18 cellular contexts compared by ENCODE assay signal in the genomic region with DNA sequence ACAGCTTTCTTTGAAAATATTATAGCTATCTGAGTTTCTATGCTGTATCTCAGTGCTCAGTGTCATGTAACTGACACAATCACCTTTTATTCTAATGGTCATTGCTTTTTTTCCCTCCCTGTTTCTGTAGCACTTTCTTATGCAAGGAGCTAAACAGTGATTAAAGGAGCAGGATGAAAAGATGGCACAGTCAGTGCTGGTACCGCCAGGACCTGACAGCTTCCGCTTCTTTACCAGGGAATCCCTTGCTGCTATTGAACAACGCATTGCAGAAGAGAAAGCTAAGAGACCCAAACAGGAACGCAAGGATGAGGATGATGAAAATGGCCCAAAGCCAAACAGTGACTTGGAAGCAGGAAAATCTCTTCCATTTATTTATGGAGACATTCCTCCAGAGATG. TPM values are rescaled to one million over a fixed set of nuclear protein-coding genes. Genes with fewer than 3 reads are reported as not detected.
DNase-seq lines count a peak whose midpoint lies in the region; ATAC-seq and TF ChIP-seq lines count a peak whose summit lies in the region.
"Had no signal": no experiment of that assay in that cellular context is flagged by ENCODE, and none has a peak within 500 bp of the region (broad histone marks: within the 10 kb centered on the region; RNA-seq: fewer than 3 reads in every experiment).

No MANE protein-coding gene starts in this region.

- peak overlapping the region; percentile 91 for H3K4me2 ChIP-seq in SK-N-SH
- H3K4me2 ChIP-seq: A549; BLaER1 treated with 17β-estradiol and CSF1 and Interleukin-3, amounts not matched to agents 10 nM and 100 nM had no signal

- TF ChIP-seq CTCF in SK-N-SH (IDR thresholded peaks at IDR 0.05): no peak

- no peak for ATAC-seq in SK-N-SH treated with all-trans-retinoic acid at 6 μM for 48 hours
- no peak for ATAC-seq in HG03521 (IDR thresholded peaks at IDR 0.05; ENCODE audit: unreplicated experiment)
- ATAC-seq: A549; CD8-positive, alpha-beta T cell; HepG2 had no signal

- no peaks in the 10 kb centered on the region for H3K9me2 ChIP-seq in SK-N-SH

- no peak for TF ChIP-seq EP300 in SK-N-SH (IDR thresholded peaks at IDR 0.05; ENCODE audit: borderline replicate concordance in 1 of 2, low read depth in 1 of 2, low read length in 1 of 2)

- H3K27me3 ChIP-seq in SK-N-SH (ENCODE audit: insufficient read depth) (no peaks in the 10 kb centered on the region), neuron (ENCODE audit: insufficient read depth, low read length) (no peaks in the 10 kb centered on the region)
- H3K27me3 ChIP-seq: BLaER1 treated with 17β-estradiol and CSF1 and Interleukin-3, amounts not matched to agents 10 nM and 100 nM had no signal

- H3K4me1 ChIP-seq in SK-N-SH (ENCODE audit: control insufficient read depth in 1 of 2, insufficient read depth in 2 of 2, low read depth in 1 of 2, low read length in 1 of 2) (peaks cover 0 to 11% of the 10 kb centered on the region in 2 experiments; a peak in 2 of 4 replicates), neuron (ENCODE audit: insufficient read depth, low read length) (peaks cover 3% of the 10 kb centered on the region)
- H3K4me1 ChIP-seq: A549; BLaER1 treated with 17β-estradiol and CSF1 and Interleukin-3, amounts not matched to agents 10 nM and 100 nM; HAP-1 had no signal

- no peak overlapping the region for H3K9ac ChIP-seq in SK-N-SH
- H3K9ac ChIP-seq: BLaER1 treated with 17β-estradiol and CSF1 and Interleukin-3, amounts not matched to agents 10 nM and 100 nM had no signal

- DNase-seq in SK-N-SH (no peak), cerebellum (ENCODE audit: low spot score) (peak; percentile 21), AML-193 (lab: John Stamatoyannopoulos, UW) (no peak), NCI-H2107 treated with DMSO at 0.1 percent for 48 hours (lab: John Stamatoyannopoulos, UW; ENCODE audit: unreplicated experiment) (no peak)
- DNase-seq: Calu3; CD8-positive, alpha-beta T cell; DND-41; EL; KBM-7 had no signal

- TF ChIP-seq RAD21 in SK-N-SH (IDR thresholded peaks at IDR 0.05; ENCODE audit: low read length): no peak

- no peaks in the 10 kb centered on the region for H4K20me1 ChIP-seq in SK-N-SH (ENCODE audit: insufficient read depth)
- H4K20me1 ChIP-seq: BLaER1 treated with 17β-estradiol and CSF1 and Interleukin-3, amounts not matched to agents 10 nM and 100 nM had no signal

- H3K4me3 ChIP-seq in SK-N-SH (ENCODE audit: low read depth in 2 of 2, low read length in 1 of 2) (peak overlapping the region; percentile 86 to 90; a peak in 2 of 4 replicates), neuron (ENCODE audit: low read length) (no peak overlapping the region)
- H3K4me3 ChIP-seq: A549; BLaER1 treated with 17β-estradiol and CSF1 and Interleukin-3, amounts not matched to agents 10 nM and 100 nM; HAP-1 had no signal

- CTCF ChIA-PET in SK-N-SH (lab: Yijun Ruan, JAX): interaction anchor here (1.0 to 3.3 kb wide), 9 partner anchors 10 to 302 kb away, joined by 3 to 17 read pairs (median 6); partner anchors contain the start of genes SCN2A and SCN3A

- H3K36me3 ChIP-seq in SK-N-SH (replicated peaks in 1 of 2; ENCODE audit: control insufficient read depth in 1 of 2, insufficient read depth in 2 of 2, low read length in 1 of 2) (peaks cover 25 to 37% of the 10 kb centered on the region in 2 experiments), neuron (ENCODE audit: insufficient read depth, low read length) (no peaks in the 10 kb centered on the region)
- H3K36me3 ChIP-seq: BLaER1 treated with 17β-estradiol and CSF1 and Interleukin-3, amounts not matched to agents 10 nM and 100 nM; HAP-1 had no signal

- H3K79me2 ChIP-seq in SK-N-SH (ENCODE audit: insufficient read depth): peaks cover 14% of the 10 kb centered on the region

- H3F3A ChIP-seq in SK-N-SH (replicated peaks; ENCODE audit: insufficient read depth): no peaks in the 10 kb centered on the region

- POLR2A ChIA-PET in SK-N-SH (lab: Yijun Ruan, JAX): no interaction called here

- whole genome bisulfite sequencing in SK-N-SH (ENCODE audit: low lambda C conversion rate): 92% methylated on average over 4 of the region's 4 CpGs

- no peaks in the 10 kb centered on the region for H3K9me3 ChIP-seq in SK-N-SH
- no peaks in the 10 kb centered on the region for H3K9me3 ChIP-seq in neuron (ENCODE audit: low read length)
- H3K9me3 ChIP-seq: A549; BLaER1 treated with 17β-estradiol and CSF1 and Interleukin-3, amounts not matched to agents 10 nM and 100 nM; HAP-1 had no signal

- H2AFZ ChIP-seq in SK-N-SH (ENCODE audit: low read depth) (peak overlapping the region; percentile 94), neuron (ENCODE audit: low read depth, low read length) (peak overlapping the region; percentile 63)

- H3K27ac ChIP-seq in SK-N-SH (ENCODE audit: low read depth in 2 of 2, low read length in 1 of 2) (peak overlapping the region in 1 of 2 experiments; percentile 90; a peak in 2 of 4 replicates), temporal lobe (ENCODE audit: low read depth, low read length) (peak overlapping the region; percentile 7)
- H3K27ac ChIP-seq: 22Rv1; A549; BLaER1 treated with 17β-estradiol and CSF1 and Interleukin-3, amounts not matched to agents 10 nM and 100 nM had no signal

TF ChIP-seq in SK-N-SH, 30 proteins besides CTCF, POLR2A, EP300 and RAD21 (continues in another document):
- TF ChIP-seq IRF3 (IDR thresholded peaks at IDR 0.05; ENCODE audit: low read depth, low read length) (no peak), NFIC (IDR thresholded peaks at IDR 0.05; ENCODE audit: borderline replicate concordance) (no peak)
- TF ChIP-seq, protein P1, sequence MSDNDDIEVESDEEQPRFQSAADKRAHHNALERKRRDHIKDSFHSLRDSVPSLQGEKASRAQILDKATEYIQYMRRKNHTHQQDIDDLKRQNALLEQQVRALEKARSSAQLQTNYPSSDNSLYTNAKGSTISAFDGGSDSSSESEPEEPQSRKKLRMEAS (IDR thresholded peaks at IDR 0.05; ENCODE audit: low read depth): no peak
- TF ChIP-seq, protein P2, sequence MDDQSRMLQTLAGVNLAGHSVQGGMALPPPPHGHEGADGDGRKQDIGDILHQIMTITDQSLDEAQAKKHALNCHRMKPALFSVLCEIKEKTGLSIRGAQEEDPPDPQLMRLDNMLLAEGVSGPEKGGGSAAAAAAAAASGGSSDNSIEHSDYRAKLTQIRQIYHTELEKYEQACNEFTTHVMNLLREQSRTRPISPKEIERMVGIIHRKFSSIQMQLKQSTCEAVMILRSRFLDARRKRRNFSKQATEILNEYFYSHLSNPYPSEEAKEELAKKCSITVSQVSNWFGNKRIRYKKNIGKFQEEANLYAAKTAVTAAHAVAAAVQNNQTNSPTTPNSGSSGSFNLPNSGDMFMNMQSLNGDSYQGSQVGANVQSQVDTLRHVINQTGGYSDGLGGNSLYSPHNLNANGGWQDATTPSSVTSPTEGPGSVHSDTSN (IDR thresholded peaks at IDR 0.05): no peak

TF ChIP-seq in SK-N-SH treated with all-trans-retinoic acid at 6 μM for 48 hours, 23 proteins besides CTCF, POLR2A, EP300 and RAD21:
- TF ChIP-seq PATZ1 (CRISPR knock-in tag; IDR thresholded peaks at IDR 0.05; ENCODE audit: borderline replicate concordance) (no peak), CSDC2 (CRISPR knock-in tag; IDR thresholded peaks at IDR 0.05) (no peak), RARB (CRISPR knock-in tag; IDR thresholded peaks at IDR 0.05) (no peak), OSR1 (CRISPR knock-in tag; IDR thresholded peaks at IDR 0.05) (no peak), ZNF70 (CRISPR knock-in tag; IDR thresholded peaks at IDR 0.05) (no peak)

RNA-seq across cellular contexts. Expression of gene SCN2A, which starts 56.4 kb away (rescaled TPM):
- 5.1 and 7.3 TPM in 2 replicates for polyA plus RNA-seq in SK-N-SH (2012; rRNA removed)
- polyA plus RNA-seq in SK-N-SH (2012; cell fraction: cytosol; rRNA removed): 5.8 and 6.3 TPM in 2 replicates
- polyA plus RNA-seq in SK-N-SH (2012; cell fraction: nucleus; rRNA removed): 8.3 and 16.8 TPM in 2 replicates
- 117 TPM for total RNA-seq in cerebellum
- total RNA-seq in temporal lobe: 160 TPM
- total RNA-seq: CD8-positive, alpha-beta T cell had no signal
